Comparison of ENCODE assay signal across 1 cellular context in genomic region chr20:36050436-36051317, GRCh38.
A peak's percentile ranks its signal among the peaks of the same experiment; 100 is the strongest.
TF ChIP-seq lines count a peak whose summit lies in the region.

No MANE protein-coding gene starts in this region.

TF ChIP-seq in K562, 482 proteins besides CTCF, POLR2A, EP300 and RAD21 (continued from another document and continues in another):
- TF ChIP-seq SFPQ (IDR thresholded peaks at IDR 0.05; ENCODE audit: low read depth, low read length): no peak
- no peak for TF ChIP-seq EHMT2 (IDR thresholded peaks at IDR 0.05)
- no peak for TF ChIP-seq PATZ1 (CRISPR knock-in tag; IDR thresholded peaks at IDR 0.05; ENCODE audit: borderline replicate concordance)
- TF ChIP-seq ZNF778 (CRISPR knock-in tag; IDR thresholded peaks at IDR 0.05): no peak
- TF ChIP-seq GATAD2A (IDR thresholded peaks at IDR 0.05): no peak; the same call in 1 of the 2 replicates
- TF ChIP-seq CHCHD3 (CRISPR knock-in tag; IDR thresholded peaks at IDR 0.05): no peak
- TF ChIP-seq NONO (IDR thresholded peaks at IDR 0.05; ENCODE audit: low read depth in 2 of 2, low read length in 1 of 2): peak; percentile 31 to 85; a peak in 3 of 4 replicates
- TF ChIP-seq SP1 (CRISPR knock-in tag; IDR thresholded peaks at IDR 0.05): peak; percentile 61; the same call in 1 of the 2 replicates
- no peak for TF ChIP-seq ZNF717 (CRISPR knock-in tag; IDR thresholded peaks at IDR 0.05)
- no peak for TF ChIP-seq ZNF398 (CRISPR knock-in tag; IDR thresholded peaks at IDR 0.05)
- no peak for TF ChIP-seq HOXB6 (CRISPR knock-in tag; IDR thresholded peaks at IDR 0.05; ENCODE audit: borderline replicate concordance)
- TF ChIP-seq HBP1 (CRISPR knock-in tag; IDR thresholded peaks at IDR 0.05): no peak
- TF ChIP-seq GABPA (tag; conservative IDR thresholded peaks at IDR 0.05; ENCODE audit: low read depth): peak; percentile 100
- TF ChIP-seq AFF4 (CRISPR knock-in tag; IDR thresholded peaks at IDR 0.05): peak; percentile 84
- no peak for TF ChIP-seq HDAC6 (IDR thresholded peaks at IDR 0.05; ENCODE audit: low read depth, low read length)
- no peak for TF ChIP-seq ZNF584 (CRISPR knock-in tag; IDR thresholded peaks at IDR 0.05; ENCODE audit: low read depth)
- peak; percentile 85 for TF ChIP-seq HCFC1 (IDR thresholded peaks at IDR 0.05; ENCODE audit: low read depth, low read length)
- TF ChIP-seq NFE2 (IDR thresholded peaks at IDR 0.05; ENCODE audit: low read depth): peak; percentile 94
- TF ChIP-seq HDAC3 (IDR thresholded peaks at IDR 0.05; ENCODE audit: borderline replicate concordance, partially characterized antibody): peak; percentile 59
- TF ChIP-seq ZNF282 (CRISPR knock-in tag; IDR thresholded peaks at IDR 0.05): 0 out of 2 replicates have a peak, but pooled peaks have one; percentile 22
- 0 out of 2 replicates have a peak, but pooled peaks have one; percentile 14 for TF ChIP-seq GTF2A2 (tag; IDR thresholded peaks at IDR 0.05)
- TF ChIP-seq RFX7 (CRISPR knock-in tag; IDR thresholded peaks at IDR 0.05): no peak
- no peak for TF ChIP-seq MED1 (CRISPR knock-in tag; IDR thresholded peaks at IDR 0.05; ENCODE audit: borderline replicate concordance)
- peak; percentile 74 for TF ChIP-seq PHF20 (IDR thresholded peaks at IDR 0.05; ENCODE audit: partially characterized antibody)
- no peak for TF ChIP-seq BRCA1 (IDR thresholded peaks at IDR 0.05)
- no peak for TF ChIP-seq BRCA1 (CRISPR knock-in tag; IDR thresholded peaks at IDR 0.05)
- no peak for TF ChIP-seq TCF15 (CRISPR knock-in tag; IDR thresholded peaks at IDR 0.05)
- no peak for TF ChIP-seq SMARCB1 (IDR thresholded peaks at IDR 0.05; ENCODE audit: insufficient read length, low read depth)
- no peak for TF ChIP-seq CUX1 (CRISPR knock-in tag; IDR thresholded peaks at IDR 0.05)
- peak; percentile 83 for TF ChIP-seq GTF2F1 (IDR thresholded peaks at IDR 0.05; ENCODE audit: low read depth, low read length)
- peak; percentile 96 for TF ChIP-seq RBFOX2 (IDR thresholded peaks at IDR 0.05; ENCODE audit: low read depth, low read length)
- TF ChIP-seq FOXJ2 (tag; IDR thresholded peaks at IDR 0.05): peak; percentile 89
- TF ChIP-seq FOXK2 (conservative IDR thresholded peaks at IDR 0.05 in 1 of 2, IDR thresholded peaks at IDR 0.05 in 1 of 2; ENCODE audit: low read depth in 2 of 2): peak in 1 of 2 experiments; percentile 29; a peak in 1 of 4 replicates
- TF ChIP-seq CCAR2 (IDR thresholded peaks at IDR 0.05; ENCODE audit: low read depth, low read length): no peak
- no peak for TF ChIP-seq POU5F1 (IDR thresholded peaks at IDR 0.05; ENCODE audit: borderline replicate concordance, low read depth, low read length, partially characterized antibody)
- TF ChIP-seq PKNOX1 (IDR thresholded peaks at IDR 0.05): peak; percentile 43
- TF ChIP-seq RBM25 (IDR thresholded peaks at IDR 0.05; ENCODE audit: low read depth, low read length, severe bottlenecking): no peak
- TF ChIP-seq HMGXB4 (CRISPR knock-in tag; IDR thresholded peaks at IDR 0.05): no peak
